In the genomic region with DNA sequence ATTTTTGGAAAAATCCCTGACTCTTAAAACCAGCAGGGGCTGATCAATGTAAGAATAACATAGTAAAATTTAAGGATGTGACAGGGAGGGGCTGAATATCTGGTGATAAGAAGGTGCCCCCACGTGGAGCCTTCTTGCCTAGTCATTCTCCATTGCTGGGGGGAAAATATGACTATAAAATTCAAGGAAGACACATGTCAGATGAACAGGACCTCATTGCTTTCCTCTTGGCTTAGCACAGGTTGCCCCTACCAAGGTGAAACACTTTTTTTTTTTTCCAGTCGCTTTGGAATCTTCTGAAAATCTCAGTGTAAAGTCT, we compare ENCODE assay signal across 19 cellular contexts.
DNase-seq lines count a peak whose midpoint lies in the region; ATAC-seq and TF ChIP-seq lines count a peak whose summit lies in the region.
"Had no signal": no experiment of that assay in that cellular context is flagged by ENCODE, and none has a peak within 500 bp of the region (broad histone marks: within the 10 kb centered on the region; RNA-seq: fewer than 3 reads in every experiment).

No MANE protein-coding gene starts in this region.

- H3K79me1 ChIP-seq in mesenchymal stem cell (replicated peaks; ENCODE audit: low read length, poor library complexity, severe bottlenecking) = no peaks in the 10 kb centered on the region

- H2AFZ ChIP-seq in SK-N-SH (ENCODE audit: low read depth) (peak overlapping the region; percentile 67; the same call in 1 of the 2 replicates), mesenchymal stem cell (ENCODE audit: low read depth, low read length) (no peak overlapping the region)

- no peak for TF ChIP-seq EP300 in SK-N-SH (IDR thresholded peaks at IDR 0.05; ENCODE audit: borderline replicate concordance in 1 of 2, low read depth in 1 of 2, low read length in 1 of 2)

- H4K20me1 ChIP-seq in SK-N-SH (ENCODE audit: insufficient read depth) = no peaks in the 10 kb centered on the region

- H3K36me3 ChIP-seq in SK-N-SH (replicated peaks in 1 of 2; ENCODE audit: control insufficient read depth in 1 of 2, insufficient read depth in 2 of 2, low read length in 1 of 2) = no peaks in the 10 kb centered on the region
- no peaks in the 10 kb centered on the region for H3K36me3 ChIP-seq in mesenchymal stem cell (ENCODE audit: control insufficient read depth in 1 of 2, insufficient read depth in 2 of 2, low read depth in 1 of 2, low read length in 2 of 2)
- H3K36me3 ChIP-seq: heart right ventricle had no signal

- DNase-seq in CD14-positive monocyte (ENCODE audit: low spot score) = no peak
- peak; percentile 56 for DNase-seq in HT-29 (ENCODE audit: low spot score)
- DNase-seq in SK-N-SH = no peak
- no peak for DNase-seq in mesenchymal stem cell
- DNase-seq in kidney glomerular epithelial cell (lab: John Stamatoyannopoulos, UW) = no peak
- DNase-seq: activated CD4-positive, alpha-beta T cell treated with anti-CD3 and anti-CD28 coated beads for 48 hours; activated T-cell treated with anti-CD3 and anti-CD28 coated beads for 4 hours; heart right ventricle; HFFc6; naive thymus-derived CD8-positive, alpha-beta T cell; NCI-H1417 treated with DMSO at 0.1 percent for 48 hours; NCI-H345; stimulated activated CD4-positive, alpha-beta T cell treated with anti-CD3 and anti-CD28 coated beads, Interleukin-15, amount 100 ng/mL, for 24 hours; T1000 had no signal

- H3K9me3 Mint-ChIP-seq in CD14-positive monocyte = peaks cover 0 to 3% (median 0%) of the 10 kb centered on the region in 7 donors
- no peaks in the 10 kb centered on the region for H3K9me3 Mint-ChIP-seq in activated T-helper 17 cell treated with anti-CD3 and anti-CD28 coated beads, Interleukin-2, amount 50 U/mL, for 72 hours

- no peak overlapping the region for H3K4me3 ChIP-seq in SK-N-SH (ENCODE audit: low read depth in 2 of 2, low read length in 1 of 2)
- H3K4me3 ChIP-seq in mesenchymal stem cell (ENCODE audit: insufficient read depth in 1 of 2, low read depth in 1 of 2, low read length in 2 of 2) = no peak overlapping the region
- H3K4me3 ChIP-seq: heart right ventricle had no signal

- no peak overlapping the region for H2AK5ac ChIP-seq in mesenchymal stem cell (ENCODE audit: low read length, severe bottlenecking)

- H3K27ac Mint-ChIP-seq in CD14-positive monocyte = peak overlapping the region; percentile 5 to 100 (median 88)
- no peak overlapping the region for H3K27ac Mint-ChIP-seq in activated T-helper 17 cell treated with anti-CD3 and anti-CD28 coated beads, Interleukin-2, amount 50 U/mL, for 72 hours
- H3K27ac Mint-ChIP-seq: activated naive CD8-positive, alpha-beta T cell; B cell; HFFc6; naive thymus-derived CD8-positive, alpha-beta T cell had no signal

- no peak overlapping the region for H2BK5ac ChIP-seq in mesenchymal stem cell (ENCODE audit: low read depth, low read length, poor library complexity, severe bottlenecking)

- no peak overlapping the region for H3K9ac ChIP-seq in SK-N-SH
- peak overlapping the region; percentile 44 for H3K9ac ChIP-seq in mesenchymal stem cell (ENCODE audit: low read length)

- intact Hi-C loops in CD14-positive monocyte (cut with micrococcal nuclease) = no loop called here

- H3K27me3 ChIP-seq in SK-N-SH (ENCODE audit: insufficient read depth) = no peaks in the 10 kb centered on the region
- no peaks in the 10 kb centered on the region for H3K27me3 ChIP-seq in mesenchymal stem cell (ENCODE audit: control insufficient read depth in 1 of 2, insufficient read depth in 1 of 2, low read length in 2 of 2)
- H3K27me3 ChIP-seq: heart right ventricle had no signal

- peaks cover 2 to 10% of the 10 kb centered on the region in 2 experiments; a peak in 2 of 4 replicates for H3K4me1 ChIP-seq in SK-N-SH (ENCODE audit: control insufficient read depth in 1 of 2, insufficient read depth in 2 of 2, low read depth in 1 of 2, low read length in 1 of 2)
- no peaks in the 10 kb centered on the region for H3K4me1 ChIP-seq in mesenchymal stem cell (ENCODE audit: control insufficient read depth, insufficient read depth, low read depth, low read length)

- H4K8ac ChIP-seq in mesenchymal stem cell (ENCODE audit: low read length) = no peak overlapping the region

- H4K91ac ChIP-seq in mesenchymal stem cell (ENCODE audit: low read length) = no peak overlapping the region

- ATAC-seq in GM21529 (IDR thresholded peaks at IDR 0.05; ENCODE audit: unreplicated experiment) = no peak
- ATAC-seq in activated T-helper 17 cell treated with anti-CD3 and anti-CD28 coated beads, Interleukin-2, amount 50 U/mL, for 72 hours (replicated peaks) = no peak
- ATAC-seq: heart right ventricle; naive thymus-derived CD8-positive, alpha-beta T cell had no signal

- H2BK15ac ChIP-seq in mesenchymal stem cell (ENCODE audit: low read depth, poor library complexity, severe bottlenecking) = no peak overlapping the region

- H3K9me3 ChIP-seq in SK-N-SH (no peaks in the 10 kb centered on the region), mesenchymal stem cell (ENCODE audit: control insufficient read depth, low read length) (no peaks in the 10 kb centered on the region)
- H3K9me3 ChIP-seq: heart right ventricle had no signal

- no peak overlapping the region for H3K4ac ChIP-seq in mesenchymal stem cell (ENCODE audit: low read depth in 1 of 2, low read length in 2 of 2)

- no peaks in the 10 kb centered on the region for H3K9me2 ChIP-seq in SK-N-SH

- peaks cover 54% of the 10 kb centered on the region for H3K4me1 Mint-ChIP-seq in CD14-positive monocyte
- no peaks in the 10 kb centered on the region for H3K4me1 Mint-ChIP-seq in activated T-helper 17 cell treated with anti-CD3 and anti-CD28 coated beads, Interleukin-2, amount 50 U/mL, for 72 hours
- H3K4me1 Mint-ChIP-seq: B cell had no signal

- H3K4me3 Mint-ChIP-seq in CD14-positive monocyte = no peak overlapping the region
- no peak overlapping the region for H3K4me3 Mint-ChIP-seq in activated T-helper 17 cell treated with anti-CD3 and anti-CD28 coated beads, Interleukin-2, amount 50 U/mL, for 72 hours
- H3K4me3 Mint-ChIP-seq: activated naive CD8-positive, alpha-beta T cell; B cell; brain; HFFc6; naive thymus-derived CD8-positive, alpha-beta T cell had no signal

- no peak overlapping the region for H3K27ac ChIP-seq in SK-N-SH (ENCODE audit: low read depth in 2 of 2, low read length in 1 of 2)
- H3K27ac ChIP-seq in mesenchymal stem cell (ENCODE audit: low read length, poor library complexity, severe bottlenecking) = no peak overlapping the region

- H2BK12ac ChIP-seq in mesenchymal stem cell (ENCODE audit: low read length in 2 of 2) = no peak overlapping the region

- peaks cover 10% of the 10 kb centered on the region for H3F3A ChIP-seq in SK-N-SH (replicated peaks; ENCODE audit: insufficient read depth)

- TF ChIP-seq RAD21 in SK-N-SH (IDR thresholded peaks at IDR 0.05; ENCODE audit: low read length) = no peak

- H3K79me2 ChIP-seq in SK-N-SH (ENCODE audit: insufficient read depth) = no peaks in the 10 kb centered on the region

- H3K4me2 ChIP-seq in SK-N-SH = 0 out of 2 replicates have a peak overlapping the region, but pooled peaks have one; percentile 3
- no peak overlapping the region for H3K4me2 ChIP-seq in mesenchymal stem cell (ENCODE audit: low read length, poor library complexity, severe bottlenecking)

- H2BK120ac ChIP-seq in mesenchymal stem cell (ENCODE audit: low read depth, low read length) = peak overlapping the region; percentile 42

- peaks cover 2 to 7% of the 10 kb centered on the region in 2 donors for H3K36me3 Mint-ChIP-seq in CD14-positive monocyte
- no peaks in the 10 kb centered on the region for H3K36me3 Mint-ChIP-seq in activated T-helper 17 cell treated with anti-CD3 and anti-CD28 coated beads, Interleukin-2, amount 50 U/mL, for 72 hours (ENCODE audit: low read depth)
- H3K36me3 Mint-ChIP-seq: activated naive CD8-positive, alpha-beta T cell; brain; naive thymus-derived CD8-positive, alpha-beta T cell had no signal

- WGBS in SK-N-SH (ENCODE audit: low lambda C conversion rate) = 61% methylated on average over 2 of the region's 2 CpGs
- 86% methylated on average over 1 of the region's 2 CpGs for WGBS in mesenchymal stem cell

- TF ChIP-seq CTCF in CD14-positive monocyte (IDR thresholded peaks at IDR 0.05) (no peak), SK-N-SH (IDR thresholded peaks at IDR 0.05) (peak; percentile 27)

- H3K14ac ChIP-seq in mesenchymal stem cell (ENCODE audit: low read length in 2 of 2) = no peak overlapping the region

- CTCF ChIA-PET in SK-N-SH (lab: Yijun Ruan, JAX) = no interaction called here

- no peak overlapping the region for H3K23ac ChIP-seq in mesenchymal stem cell (ENCODE audit: low read length in 2 of 2)

- POLR2A ChIA-PET in SK-N-SH (lab: Yijun Ruan, JAX) = no interaction called here

- peaks cover 0 to 6% (median 0%) of the 10 kb centered on the region in 3 donors for H3K27me3 Mint-ChIP-seq in CD14-positive monocyte (ENCODE audit: low read depth in 3 of 3)
- peaks cover 3% of the 10 kb centered on the region for H3K27me3 Mint-ChIP-seq in activated T-helper 17 cell treated with anti-CD3 and anti-CD28 coated beads, Interleukin-2, amount 50 U/mL, for 72 hours
- H3K27me3 Mint-ChIP-seq: activated naive CD8-positive, alpha-beta T cell; B cell; naive thymus-derived CD8-positive, alpha-beta T cell had no signal

- no peak overlapping the region for H3K18ac ChIP-seq in mesenchymal stem cell (ENCODE audit: low read depth in 1 of 2, low read length in 2 of 2)

TF ChIP-seq in SK-N-SH, 30 proteins besides CTCF, POLR2A, EP300 and RAD21 (continues in another document):
- TF ChIP-seq SMC3 (IDR thresholded peaks at IDR 0.05; ENCODE audit: low read depth, low read length) (no peak), MXI1 (IDR thresholded peaks at IDR 0.05; ENCODE audit: low read depth, low read length) (no peak), POLR2AphosphoS5 (IDR thresholded peaks at IDR 0.05; ENCODE audit: low read depth, low read length) (no peak), TAF1 (IDR thresholded peaks at IDR 0.05; ENCODE audit: borderline replicate concordance, low read depth, low read length) (no peak), TEAD4 (IDR thresholded peaks at IDR 0.05; ENCODE audit: borderline replicate concordance, insufficient read depth) (no peak), JUND (IDR thresholded peaks at IDR 0.05) (no peak), SIN3A (IDR thresholded peaks at IDR 0.05; ENCODE audit: borderline replicate concordance, low read depth, low read length) (no peak)
